16 cellular contexts compared by ENCODE assay signal in genomic region chr3:15342945-15343344, GRCh38.
"Had no signal": no experiment of that assay in that cellular context is flagged by ENCODE, and none has a peak within 500 bp of the region (broad histone marks: within the 10 kb centered on the region; RNA-seq: fewer than 3 reads in every experiment).

No MANE protein-coding gene starts in this region.

- H3K27ac Mint-ChIP-seq: activated naive CD4-positive, alpha-beta T cell treated with anti-CD3 and anti-CD28 coated beads, Interleukin-2, amount 50 U/mL, for 72 hours; dendritic cell treated with granulocyte-macrophage colony-stimulating factor and Interleukin-4, amounts not matched to agents 40 ng/mL and 50 ng/mL, for 4 days; endodermal cell had no signal

- H3K4me3 ChIP-seq: lung had no signal

- H3K27me3 Mint-ChIP-seq: naive B cell had no signal

- ATAC-seq: activated naive CD4-positive, alpha-beta T cell treated with anti-CD3 and anti-CD28 coated beads, Interleukin-2, amount 50 U/mL, for 72 hours; activated T-cell treated with anti-CD3 and anti-CD28 coated beads, Interleukin-2, amount 50 U/mL, for 4 hours had no signal

- H3K9me3 Mint-ChIP-seq: activated T-cell treated with anti-CD3 and anti-CD28 coated beads, Interleukin-2, amount 50 U/mL, for 4 hours; dendritic cell treated with granulocyte-macrophage colony-stimulating factor and Interleukin-4, amounts not matched to agents 40 ng/mL and 50 ng/mL, for 4 days; endodermal cell had no signal

- H3K4me3 Mint-ChIP-seq: activated T-cell treated with anti-CD3 and anti-CD28 coated beads, Interleukin-2, amount 50 U/mL, for 4 hours; dendritic cell treated with granulocyte-macrophage colony-stimulating factor and Interleukin-4, amounts not matched to agents 40 ng/mL and 50 ng/mL, for 4 days; endodermal cell had no signal

- DNase-seq: activated CD4-positive, alpha-beta T cell treated with anti-CD3 and anti-CD28 coated beads, Interleukin-2, amount 50 U/mL, for 4 hours; activated CD4-positive, CD25-positive, alpha-beta regulatory T cell treated with anti-CD3 and anti-CD28 coated beads, Interleukin-2, amount 50 U/mL, for 72 hours; activated effector memory CD4-positive, alpha-beta T cell treated with anti-CD3 and anti-CD28 coated beads, Interleukin-2, amount 50 U/mL, for 16 hours; activated T-cell treated with anti-CD3 and anti-CD28 coated beads, Interleukin-2, amount 50 U/mL, for 4 hours; amygdala; brain microvascular endothelial cell; endodermal cell; erythroblast; hypothalamus; naive B cell; posterior cingulate gyrus; T-helper 2 cell; trophoblast cell had no signal

- H3K36me3 ChIP-seq: brain microvascular endothelial cell had no signal

- H3K27ac ChIP-seq: brain microvascular endothelial cell had no signal

- H3K27me3 ChIP-seq: brain microvascular endothelial cell had no signal

- H3K36me3 Mint-ChIP-seq: naive B cell had no signal
